In the genomic region with DNA sequence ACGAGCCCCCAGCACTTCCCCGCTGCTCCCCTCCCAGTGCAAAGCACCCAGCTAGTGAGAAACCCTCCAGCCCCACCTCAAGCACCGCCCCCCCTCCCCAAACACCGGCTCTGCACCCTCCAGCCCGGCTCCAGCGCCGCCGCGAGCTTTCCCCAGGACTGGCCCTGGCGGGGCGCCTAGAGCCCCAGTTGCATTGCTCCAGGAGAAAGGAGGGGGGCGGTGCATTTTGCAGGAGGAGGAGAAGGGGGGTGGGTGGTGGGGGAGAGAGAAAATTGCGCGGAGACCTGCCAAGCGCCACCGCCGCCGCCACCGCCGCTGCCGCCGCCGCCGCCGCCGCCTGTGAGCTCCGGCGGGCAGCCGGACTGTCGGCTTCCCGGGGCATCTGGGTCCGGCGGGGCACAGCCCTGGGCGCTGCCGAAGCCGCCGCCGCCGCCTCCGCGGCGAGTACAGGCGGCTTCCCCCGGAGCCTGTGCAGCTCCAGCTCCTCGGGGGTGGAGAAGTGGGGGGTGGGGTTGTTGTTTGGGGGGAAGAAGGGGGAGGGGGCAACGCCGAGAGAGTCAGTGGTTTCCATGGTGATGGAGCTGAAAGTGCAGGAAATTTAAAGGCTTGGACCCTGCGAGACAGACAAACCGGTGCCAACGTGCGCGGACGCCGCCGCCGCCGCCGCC, we compare ENCODE assay signal across 8 cellular contexts. TPM values are rescaled to one million over a fixed set of nuclear protein-coding genes. Genes with fewer than 3 reads are reported as not detected.
A peak's percentile ranks its signal among the peaks of the same experiment; 100 is the strongest.
DNase-seq lines count a peak whose midpoint lies in the region; ATAC-seq and TF ChIP-seq lines count a peak whose summit lies in the region.

A gene (plus strand): TSS at position 627 of the 668 bp plus-strand sequence. CDS start 525 bp downstream, outside the sequence.

- H3K4me1 Mint-ChIP-seq in progenitor cell of endocrine pancreas (ENCODE audit: low read depth), result peaks cover 13% of the 10 kb centered on the region

- H4K20me1 ChIP-seq in BLaER1, result peaks cover 9% of the 10 kb centered on the region; the same call in 1 of the 2 replicates

- DNase-seq in HPDE6-E6E7 (ENCODE audit: extremely low spot score) (peak; percentile 40), SJCRH30 (peak; percentile 83), anterior cingulate cortex (lab: John Stamatoyannopoulos, UW) (peak in 50 of 58 donors; percentile 22 to 90 (median 61)), right atrium auricular region (ENCODE audit: low spot score) (no peak), progenitor cell of endocrine pancreas (ENCODE audit: low spot score, unreplicated experiment) (peak; percentile 31)

- ATAC-seq in GM21447 (IDR thresholded peaks at IDR 0.05; ENCODE audit: unreplicated experiment), result no peak
- ATAC-seq in HG02938 (IDR thresholded peaks at IDR 0.05; ENCODE audit: unreplicated experiment), result no peak

- peaks cover 70% of the 10 kb centered on the region for H3K27me3 Mint-ChIP-seq in progenitor cell of endocrine pancreas

- peaks cover 38% of the 10 kb centered on the region for H3K4me1 ChIP-seq in BLaER1
- no peaks in the 10 kb centered on the region for H3K4me1 ChIP-seq in SJCRH30
- peaks cover 0 to 56% of the 10 kb centered on the region in 2 donors for H3K4me1 ChIP-seq in right atrium auricular region

- no peaks in the 10 kb centered on the region; the same call in 1 of the 2 replicates for H3K27me3 ChIP-seq in BLaER1
- H3K27me3 ChIP-seq in SJCRH30, result no peaks in the 10 kb centered on the region
- no peaks in the 10 kb centered on the region for H3K27me3 ChIP-seq in right atrium auricular region

- H3K27ac ChIP-seq in BLaER1, result peak within 1 kb of the TSS; percentile 91
- H3K27ac ChIP-seq in SJCRH30, result peak within 1 kb of the TSS; percentile 99
- peak within 1 kb of the TSS; percentile 62 to 67 for H3K27ac ChIP-seq in right atrium auricular region

- H3K4me2 ChIP-seq in BLaER1, result peak within 1 kb of the TSS; percentile 76

- peak within 1 kb of the TSS; percentile 74 for H3K4me3 Mint-ChIP-seq in progenitor cell of endocrine pancreas (ENCODE audit: low read depth)

- H3K36me3 ChIP-seq in BLaER1 (no peaks in the 10 kb centered on the region), SJCRH30 (no peaks in the 10 kb centered on the region), right atrium auricular region (no peaks in the 10 kb centered on the region)

- H3K27ac Mint-ChIP-seq in progenitor cell of endocrine pancreas, result peak within 1 kb of the TSS; percentile 56

- H3K9me3 ChIP-seq in BLaER1 (no peaks in the 10 kb centered on the region), SJCRH30 (replicated peaks) (no peaks in the 10 kb centered on the region), right atrium auricular region (no peaks in the 10 kb centered on the region)

- TF ChIP-seq CTCF in right atrium auricular region (IDR thresholded peaks at IDR 0.05) (no peak), progenitor cell of endocrine pancreas (IDR thresholded peaks at IDR 0.05; ENCODE audit: unreplicated experiment) (no peak)

- peak within 1 kb of the TSS; percentile 94 for H3K4me3 ChIP-seq in BLaER1
- peak within 1 kb of the TSS; percentile 89 for H3K4me3 ChIP-seq in SJCRH30
- peak within 1 kb of the TSS; percentile 44 to 62 for H3K4me3 ChIP-seq in right atrium auricular region

- H3K9me3 Mint-ChIP-seq in progenitor cell of endocrine pancreas (ENCODE audit: low read depth), result no peaks in the 10 kb centered on the region

- H3K36me3 Mint-ChIP-seq in progenitor cell of endocrine pancreas (ENCODE audit: insufficient read depth), result no peaks in the 10 kb centered on the region

- peak within 1 kb of the TSS; percentile 91 for H3K9ac ChIP-seq in BLaER1

RNA-seq across cellular contexts. Expression of the gene that starts here (rescaled TPM):
- total RNA-seq in SJCRH30 (2014; rRNA removed; shearing (Covaris generic)), result 19.8 and 20.3 TPM in 2 replicates
- total RNA-seq in right atrium auricular region (1 to 10 TPM in 1 of 2 donors, not detected in 1; 1.5 TPM), progenitor cell of endocrine pancreas (0.24 and 0.55 TPM in 2 replicates)

Comparison
In these comparisons a context has a peak if more than half of its experiments do, and no peak if none do; other contexts are left out.
1. Peak in DNase-seq in progenitor cell of endocrine pancreas; RNA of the gene not detected or under 1 TPM.